Comparison of ENCODE assay signal across 21 cellular contexts in genomic region chr10:3180361-3180760, GRCh38. TPM values are rescaled to one million over a fixed set of nuclear protein-coding genes. Genes with fewer than 3 reads are reported as not detected.
DNase-seq lines count a peak whose midpoint lies in the region; ATAC-seq, FAIRE-seq and TF ChIP-seq lines count a peak whose summit lies in the region.
"Had no signal": no experiment of that assay in that cellular context is flagged by ENCODE, and none has a peak within 500 bp of the region (broad histone marks: within the 10 kb centered on the region; RNA-seq: fewer than 3 reads in every experiment).

No MANE protein-coding gene starts in this region.

- H3K4me3 ChIP-seq in GM23338 (no peak overlapping the region), GM12878 (no peak overlapping the region), body of pancreas (no peak overlapping the region)
- H3K4me3 ChIP-seq: BLaER1, SK-N-MC had no signal

- RAD21 ChIA-PET in GM12878 (lab: Charles Lee; ENCODE audit: unreplicated experiment): no interaction called here

- no peaks in the 10 kb centered on the region for H3F3A ChIP-seq in GM23338 (replicated peaks; ENCODE audit: low read depth)

- CTCF ChIA-PET in HEK293T (lab: Yijun Ruan, JAX) (no interaction called here), GM12878 (lab: Yijun Ruan, JAX) (interaction anchor here (1.3 kb wide), 1 partner anchor 11 kb away, joined by 4 read pairs; no protein-coding TSS in a partner anchor)
- CTCF ChIA-PET in activated CD4-positive, alpha-beta T cell treated with anti-CD3 and anti-CD28 coated beads, Interleukin-2, amount 10 ng/mL, durations not matched to agents 7 days and 5 days (lab: Charles Lee): no interaction called here

- no peak for TF ChIP-seq CTCF in GM23338 (conservative IDR thresholded peaks at IDR 0.05; ENCODE audit: low read depth in 2 of 2)
- no peak for TF ChIP-seq CTCF in GM12878 (IDR thresholded peaks at IDR 0.05 in 2 of 3, conservative IDR thresholded peaks at IDR 0.05 in 1 of 3; ENCODE audit: control insufficient read depth in 2 of 3, extremely low read depth in 1 of 3, insufficient read depth in 1 of 3, low read depth in 3 of 3, low read length in 3 of 3)
- no peak for TF ChIP-seq CTCF in body of pancreas (IDR thresholded peaks at IDR 0.05)

- no peak overlapping the region for H3K9ac ChIP-seq in GM12878 (ENCODE audit: control insufficient read depth, insufficient read depth, low read length)
- H3K9ac ChIP-seq: BLaER1 had no signal

- in situ Hi-C loops in GM12878 (cut with MboI): no loop called here

- H3K36me3 Mint-ChIP-seq in GM23338 (ENCODE audit: low read depth): 0 out of 3 replicates have a peak, but pooled peaks cover 3% of the 10 kb centered on the region
- H3K36me3 Mint-ChIP-seq in activated CD4-positive, alpha-beta T cell treated with anti-CD3 and anti-CD28 coated beads, Interleukin-2, amount 10 ng/mL, durations not matched to agents 7 days and 5 days (ENCODE audit: low read depth): no peaks in the 10 kb centered on the region

- WGBS in GM12878 (ENCODE audit: insufficient coverage, insufficient replicate concordance, low lambda C conversion rate, missing lambda C conversion rate): 47% methylated on average over 5 of the region's 5 CpGs
- 78 to 86% methylated on average over 5 of the region's 5 CpGs for WGBS in body of pancreas, 2 donors

- H3K79me2 ChIP-seq in GM23338 (replicated peaks; ENCODE audit: insufficient read depth): no peaks in the 10 kb centered on the region
- H3K79me2 ChIP-seq in GM12878 (ENCODE audit: control insufficient read depth, insufficient read depth, low read length): no peaks in the 10 kb centered on the region

- no peaks in the 10 kb centered on the region for H3K9me3 Mint-ChIP-seq in GM23338
- H3K9me3 Mint-ChIP-seq in activated CD4-positive, alpha-beta T cell treated with anti-CD3 and anti-CD28 coated beads, Interleukin-2, amount 10 ng/mL, durations not matched to agents 7 days and 5 days: no peaks in the 10 kb centered on the region
- H3K9me3 Mint-ChIP-seq: CD4-positive, alpha-beta T cell had no signal

- H3K27ac Mint-ChIP-seq in GM23338: no peak overlapping the region; the same call in 1 of the 2 replicates
- H3K27ac Mint-ChIP-seq in activated CD4-positive, alpha-beta T cell treated with anti-CD3 and anti-CD28 coated beads, Interleukin-2, amount 10 ng/mL, durations not matched to agents 7 days and 5 days: no peak overlapping the region
- H3K27ac Mint-ChIP-seq: CD4-positive, alpha-beta T cell had no signal

- H3K27me3 ChIP-seq in GM23338 (ENCODE audit: insufficient read depth) (no peaks in the 10 kb centered on the region), GM12878 (replicated peaks in 1 of 2; ENCODE audit: control insufficient read depth in 2 of 2, insufficient read depth in 2 of 2, low read length in 1 of 2) (peaks cover 0 to 5% of the 10 kb centered on the region in 2 experiments; a peak in 3 of 4 replicates), body of pancreas (no peaks in the 10 kb centered on the region)
- H3K27me3 ChIP-seq: BLaER1 had no signal

- H3K4me1 Mint-ChIP-seq in GM23338: peaks cover 9% of the 10 kb centered on the region
- peaks cover 3% of the 10 kb centered on the region for H3K4me1 Mint-ChIP-seq in activated CD4-positive, alpha-beta T cell treated with anti-CD3 and anti-CD28 coated beads, Interleukin-2, amount 10 ng/mL, durations not matched to agents 7 days and 5 days

- FAIRE-seq in GM12878 (lab: Jason Lieb, UNC): no peak
- FAIRE-seq: RCC 7860 had no signal

- TF ChIP-seq RAD21 in GM12878 (IDR thresholded peaks at IDR 0.05; ENCODE audit: insufficient read depth, low read depth, low read length): no peak

- SMC1A ChIA-PET in GM12878 (lab: Charles Lee; ENCODE audit: uncharacterized antibody, unreplicated experiment): no interaction called here

- POLR2A ChIA-PET in HEK293T (lab: Yijun Ruan, JAX) (no interaction called here), GM12878 (lab: Charles Lee) (no interaction called here)
- POLR2A ChIA-PET in activated CD4-positive, alpha-beta T cell treated with anti-CD3 and anti-CD28 coated beads, Interleukin-2, amount 10 ng/mL, durations not matched to agents 7 days and 5 days (lab: Charles Lee): no interaction called here

- H3K4me1 ChIP-seq in GM23338 (ENCODE audit: insufficient read depth) (no peaks in the 10 kb centered on the region), GM12878 (ENCODE audit: control insufficient read depth, insufficient read depth, low read length) (peaks cover 6% of the 10 kb centered on the region; the same call in 1 of the 2 replicates), body of pancreas (no peaks in the 10 kb centered on the region)
- H3K4me1 ChIP-seq: BLaER1 had no signal

- intact Hi-C loops in GM12878 (cut with micrococcal nuclease; ENCODE audit: unreplicated experiment) (no loop called here), body of pancreas (cut with DNase I) (no loop called here)

- no peak overlapping the region for H3K27ac ChIP-seq in GM23338 (ENCODE audit: low read depth)
- H3K27ac ChIP-seq in GM12878 (ENCODE audit: control insufficient read depth, insufficient read depth): no peak overlapping the region
- H3K27ac ChIP-seq in body of pancreas: no peak overlapping the region
- H3K27ac ChIP-seq: BLaER1, SK-N-MC had no signal

- H3K9me2 ChIP-seq in GM23338 (ENCODE audit: insufficient read depth): no peaks in the 10 kb centered on the region

- no peak overlapping the region for H3K4me3 Mint-ChIP-seq in GM23338
- H3K4me3 Mint-ChIP-seq in activated CD4-positive, alpha-beta T cell treated with anti-CD3 and anti-CD28 coated beads, Interleukin-2, amount 10 ng/mL, durations not matched to agents 7 days and 5 days: no peak overlapping the region
- H3K4me3 Mint-ChIP-seq: CD4-positive, alpha-beta T cell had no signal

- DNase-seq in GM23338 (ENCODE audit: low spot score) (peak; percentile 23), HEK293T (ENCODE audit: extremely low spot score) (no peak), GM12878 (ENCODE audit: low read depth, low spot score) (no peak), iPS-NIHi7 (ENCODE audit: extremely low spot score) (peak; percentile 31), body of pancreas (no peak)
- no peak for DNase-seq in activated CD4-positive, alpha-beta T cell treated with anti-CD3 and anti-CD28 coated beads, Interleukin-2, amount 10 ng/mL, durations not matched to agents 7 days and 5 days
- DNase-seq: CD4-positive, alpha-beta T cell; COR-L47; DMS53; H7; IMR-90; NCI-H1048; NCI-H1417; NCI-H1694; NCI-H2029 treated with DMSO at 0.1 percent for 48 hours; NCI-H2227 treated with DMSO at 0.1 percent for 48 hours; SIG-M5 had no signal

- H3K36me3 ChIP-seq in GM23338 (ENCODE audit: insufficient read depth) (no peaks in the 10 kb centered on the region), GM12878 (ENCODE audit: control insufficient read depth in 2 of 2, insufficient read depth in 2 of 2, low read length in 1 of 2) (no peaks in the 10 kb centered on the region), body of pancreas (replicated peaks in 1 of 2; ENCODE audit: insufficient read depth in 1 of 2, low read depth in 2 of 2) (no peaks in the 10 kb centered on the region)
- H3K36me3 ChIP-seq: BLaER1 had no signal

- TF ChIP-seq POLR2A in GM12878 (IDR thresholded peaks at IDR 0.05; ENCODE audit: low read depth, low read length): no peak
- TF ChIP-seq POLR2A in body of pancreas (IDR thresholded peaks at IDR 0.05): no peak
- no peak for TF ChIP-seq POLR2A in GM18505 (IDR thresholded peaks at IDR 0.05; ENCODE audit: borderline replicate concordance, extremely low read depth, insufficient read depth, insufficient read length)

- H2AFZ ChIP-seq in GM23338 (no peak overlapping the region), GM12878 (ENCODE audit: control insufficient read depth, low read depth, low read length) (no peak overlapping the region)

- H3K4me2 ChIP-seq in GM23338 (no peak overlapping the region), GM12878 (ENCODE audit: control insufficient read depth, insufficient read depth) (no peak overlapping the region)
- H3K4me2 ChIP-seq: BLaER1 had no signal

- H3K9me3 ChIP-seq in GM12878 (replicated peaks; ENCODE audit: control insufficient read depth, insufficient read depth, low read length) (no peaks in the 10 kb centered on the region), body of pancreas (no peaks in the 10 kb centered on the region)
- H3K9me3 ChIP-seq: BLaER1 had no signal

- TF ChIP-seq EP300 in GM12878 (IDR thresholded peaks at IDR 0.05; ENCODE audit: borderline replicate concordance in 1 of 2, control insufficient read depth in 1 of 2, low read depth in 2 of 2, low read length in 2 of 2): no peak

- ATAC-seq in GM23338 (peak; percentile 64), GM12878 (no peak), body of pancreas (no peak), GM18505 (IDR thresholded peaks at IDR 0.05; ENCODE audit: unreplicated experiment) (no peak)

- BruUV-seq in GM12878 (replicated peaks; lab: Mats Ljungman, UMichigan): no TSS peak

- H3K27me3 Mint-ChIP-seq in GM23338 (ENCODE audit: insufficient read depth, low read depth, poor library complexity): peaks cover 2% of the 10 kb centered on the region
- peaks cover 69% of the 10 kb centered on the region for H3K27me3 Mint-ChIP-seq in activated CD4-positive, alpha-beta T cell treated with anti-CD3 and anti-CD28 coated beads, Interleukin-2, amount 10 ng/mL, durations not matched to agents 7 days and 5 days

- H4K20me1 ChIP-seq in GM23338 (replicated peaks; ENCODE audit: insufficient read depth): no peaks in the 10 kb centered on the region
- H4K20me1 ChIP-seq in GM12878 (ENCODE audit: control insufficient read depth, insufficient read depth): no peaks in the 10 kb centered on the region
- H4K20me1 ChIP-seq: BLaER1 had no signal

RNA-seq across cellular contexts. Expression of gene PITRM1, which starts 7.8 kb away (rescaled TPM):
- total RNA-seq in GM23338 (2014; rRNA removed; shearing (Covaris generic)): 33.0 and 51.1 TPM in 2 replicates
- 25.1 and 29.0 TPM in 2 replicates for polyA plus RNA-seq in GM23338 (2016; fragmentation: Nextera tagmentation; extraction: Ambion mirVana)
- 103 and 110 TPM in 2 replicates for total RNA-seq in GM12878 (2013; cell fraction: nucleolus; rRNA removed)
- total RNA-seq in GM12878 (2014; rRNA removed): 44.7 and 45.5 TPM in 2 replicates
- total RNA-seq in GM12878 (2014; rRNA removed; fragmentation: Illumina TruSeq; extraction: Trizol): 42.7 and 45.3 TPM in 2 replicates
- 51.6 and 52.2 TPM in 2 replicates for total RNA-seq in GM12878 (2021)
- 28.4 TPM for polyA plus RNA-seq in GM12878 (2011; ENCODE audit: low read depth)
- polyA plus RNA-seq in GM12878 (2011; rRNA removed): 17.1 and 21.3 TPM in 2 replicates
- polyA plus RNA-seq in GM12878 (2011; cell fraction: cytosol; rRNA removed): 28.0 and 34.7 TPM in 2 replicates
- 138 and 146 TPM in 2 replicates for polyA plus RNA-seq in GM12878 (2011; cell fraction: nucleus; rRNA removed)
- polyA plus RNA-seq in GM12878 (2012): 43.2 and 44.8 TPM in 2 replicates
- polyA plus RNA-seq in GM12878 (2014; fragmentation: Illumina TruSeq; extraction: Trizol): 47.6 and 52.2 TPM in 2 replicates
- polyA plus RNA-seq in GM12878 (2014; fragmentation: Nextera tagmentation; extraction: Ambion mirVana): 10 to 100 TPM; 15.5 to 22.8 TPM
- polyA plus RNA-seq in GM12878 (2014; rRNA removed): 27.3 and 28.2 TPM in 2 replicates
- 10 to 100 TPM; 52.3 to 53.0 TPM for polyA plus RNA-seq in GM12878 (2016; fragmentation: Nextera tagmentation; extraction: Ambion mirVana)
- polyA minus RNA-seq in GM12878 (2011; rRNA and poly(A)+ RNA removed): 21.8 and 27.1 TPM in 2 replicates
- 17.2 and 17.6 TPM in 2 replicates for polyA minus RNA-seq in GM12878 (2011; cell fraction: cytosol; rRNA and poly(A)+ RNA removed)
- 32.5 and 45.8 TPM in 2 replicates for polyA minus RNA-seq in GM12878 (2011; cell fraction: nucleus; rRNA and poly(A)+ RNA removed)
- 10 to 100 TPM; 57.4 to 58.0 TPM for total RNA-seq in activated CD4-positive, alpha-beta T cell treated with anti-CD3 and anti-CD28 coated beads, Interleukin-2, amount 10 ng/mL, durations not matched to agents 7 days and 5 days
- 10 to 100 TPM; 34.9 to 45.4 TPM for total RNA-seq in body of pancreas

Comparison
In these comparisons a context has a peak if more than half of its experiments do, and no peak if none do; other contexts are left out.
1. DNase-seq: peak in GM23338 (single experiment) and iPS-NIHi7 (single experiment); none in HEK293T (single experiment), GM12878 (single experiment), activated CD4-positive, alpha-beta T cell treated with anti-CD3 and anti-CD28 coated beads, Interleukin-2, amount 10 ng/mL, durations not matched to agents 7 days and 5 days (single experiment) and body of pancreas (0 of 4).